ENCODE assay signal across 8 cellular contexts in the genomic region with DNA sequence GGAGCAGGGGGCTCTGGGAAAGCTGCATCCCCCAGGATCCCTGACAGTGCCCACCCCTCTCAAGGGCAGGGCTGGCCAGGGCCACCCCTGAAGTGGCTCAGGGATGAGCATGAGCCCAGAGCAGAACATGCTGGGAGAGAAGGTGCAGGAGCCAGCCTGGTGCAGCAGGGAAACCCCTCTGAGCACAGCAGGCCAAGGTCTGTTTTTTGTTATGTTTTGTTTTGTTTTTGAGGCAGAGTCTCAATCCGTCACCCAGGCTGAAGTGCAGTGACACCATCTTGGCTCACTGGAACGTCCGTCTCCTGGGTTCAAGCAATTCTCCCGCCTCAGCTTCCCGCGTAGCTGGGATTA. TPM values are rescaled to one million over a fixed set of nuclear protein-coding genes. Genes with fewer than 3 reads are reported as not detected.
DNase-seq lines count a peak whose midpoint lies in the region; ATAC-seq and TF ChIP-seq lines count a peak whose summit lies in the region.

No MANE protein-coding gene starts in this region.

- no peak for DNase-seq in RWPE1 (ENCODE audit: low spot score)
- no peak for DNase-seq in epithelial cell of proximal tubule (ENCODE audit: low read depth)
- DNase-seq in GM03348 (ENCODE audit: low spot score) = no peak
- no peak for DNase-seq in Kasumi-1 (lab: John Stamatoyannopoulos, UW)
- no peak for DNase-seq in activated CD4-positive, alpha-beta T cell treated with anti-CD3 and anti-CD28 coated beads for 1 hour

- no peak for TF ChIP-seq CTCF in RWPE1 (conservative IDR thresholded peaks at IDR 0.05; ENCODE audit: low read depth)
- TF ChIP-seq CTCF in epithelial cell of proximal tubule (conservative IDR thresholded peaks at IDR 0.05; ENCODE audit: low read depth, low read length) = no peak

- POLR2A ChIA-PET in RWPE1 (lab: Yijun Ruan, JAX; ENCODE audit: low non-redundant PET) = no interaction called here

- H3K4me3 ChIP-seq in epithelial cell of proximal tubule (ENCODE audit: low read depth, low read length) (peak overlapping the region; percentile 45), skeletal muscle satellite cell (ENCODE audit: low read length) (peak overlapping the region; percentile 87)

- H3K4me1 ChIP-seq in ES-I3 (ENCODE audit: insufficient read depth, low read length) = peaks cover 13% of the 10 kb centered on the region; the same call in 1 of the 2 replicates
- H3K4me1 ChIP-seq in skeletal muscle satellite cell (ENCODE audit: control insufficient read depth, insufficient read depth, low read length) = peaks cover 30% of the 10 kb centered on the region

- H3K9ac ChIP-seq in ES-I3 (ENCODE audit: low read depth, low read length) (peak overlapping the region; percentile 69; the same call in 1 of the 2 replicates), skeletal muscle satellite cell (ENCODE audit: low read depth, low read length) (peak overlapping the region; percentile 86)

- H3K36me3 ChIP-seq in ES-I3 (ENCODE audit: insufficient read depth, low read length) (no peaks in the 10 kb centered on the region), skeletal muscle satellite cell (ENCODE audit: insufficient read depth, low read length) (no peaks in the 10 kb centered on the region)

- CTCF ChIA-PET in RWPE1 (lab: Yijun Ruan, JAX) = no interaction called here

- H3K9me3 ChIP-seq in ES-I3 (ENCODE audit: control insufficient read depth, insufficient read depth, low read length) (no peaks in the 10 kb centered on the region), skeletal muscle satellite cell (replicated peaks; ENCODE audit: low read length) (no peaks in the 10 kb centered on the region)

- H3K4me2 ChIP-seq in skeletal muscle satellite cell (ENCODE audit: low read length) = peak overlapping the region; percentile 94

- H3K27me3 ChIP-seq in skeletal muscle satellite cell (ENCODE audit: control insufficient read depth, insufficient read depth, low read length) = peaks cover 11% of the 10 kb centered on the region

- H3K27ac ChIP-seq in RWPE1 = peak overlapping the region; percentile 87

- no peak for ATAC-seq in HG03095 (IDR thresholded peaks at IDR 0.05; ENCODE audit: unreplicated experiment)

RNA-seq across cellular contexts. Expression of gene SBF1, which starts 0.8 kb away (rescaled TPM):
- total RNA-seq in epithelial cell of proximal tubule = 56.6 and 59.0 TPM in 2 replicates
- total RNA-seq in skeletal muscle satellite cell (2012; rRNA removed) = 62.9 and 71.0 TPM in 2 replicates

RNA-seq across cellular contexts. Expression of gene ADM2, which starts 5.7 kb away (rescaled TPM):
- total RNA-seq in epithelial cell of proximal tubule = 3.9 and 4.4 TPM in 2 replicates
- 1.5 TPM in 2 replicates for total RNA-seq in skeletal muscle satellite cell (2012; rRNA removed)

RNA-seq across cellular contexts. Expression of gene MIOX, which starts 11.0 kb away (rescaled TPM):
- not detected in 2 replicates for total RNA-seq in epithelial cell of proximal tubule
- not detected in 2 replicates for total RNA-seq in skeletal muscle satellite cell (2012; rRNA removed)

RNA-seq across cellular contexts. Expression of gene LMF2, which starts 31.9 kb away (rescaled TPM):
- total RNA-seq in epithelial cell of proximal tubule = 69.2 and 83.3 TPM in 2 replicates
- total RNA-seq in skeletal muscle satellite cell (2012; rRNA removed) = 39.8 and 53.3 TPM in 2 replicates

RNA-seq across cellular contexts. Expression of gene NCAPH2, which starts 32.4 kb away (rescaled TPM):
- 69.3 and 81.5 TPM in 2 replicates for total RNA-seq in epithelial cell of proximal tubule
- 34.0 and 40.6 TPM in 2 replicates for total RNA-seq in skeletal muscle satellite cell (2012; rRNA removed)
